19 cellular contexts compared by ENCODE assay signal in the genomic region with DNA sequence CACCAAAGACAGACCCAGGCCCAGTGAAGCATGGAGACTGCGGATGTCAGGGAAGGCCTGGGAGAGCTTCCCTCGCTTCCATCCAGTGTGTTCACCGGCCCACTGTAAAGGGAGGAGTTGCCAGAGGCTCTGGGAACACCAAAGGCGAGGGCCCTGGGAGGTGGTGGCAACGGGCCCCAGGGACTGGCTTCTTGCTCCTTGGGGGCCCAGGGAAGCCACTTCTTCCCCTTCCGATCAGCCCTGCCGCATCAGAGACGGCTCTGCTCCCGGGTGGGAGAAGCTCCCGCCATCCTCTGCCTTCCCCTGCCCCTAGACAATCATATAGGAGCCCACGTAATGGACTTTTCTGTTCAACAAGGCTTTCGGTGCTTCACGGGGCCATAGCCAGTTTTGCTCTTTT.
A peak's percentile ranks its signal among the peaks of the same experiment; 100 is the strongest.
DNase-seq lines count a peak whose midpoint lies in the region; ATAC-seq lines count a peak whose summit lies in the region.
"Had no signal": no experiment of that assay in that cellular context is flagged by ENCODE, and none has a peak within 500 bp of the region (broad histone marks: within the 10 kb centered on the region; RNA-seq: fewer than 3 reads in every experiment).

No MANE protein-coding gene starts in this region.

- no peak for ATAC-seq in activated CD4-positive, alpha-beta T cell treated with anti-CD3 and anti-CD28 coated beads for 36 hours
- ATAC-seq in stimulated activated naive B cell treated with anti-CD40 and anti-IgM and Interleukin-4, amounts not matched to agents 10 μg/mL and 1 μg/mL and 100 μg/mL, for 72 hours (replicated peaks), result no peak

- no peak overlapping the region for H3K4me3 Mint-ChIP-seq in activated CD4-positive, alpha-beta T cell treated with anti-CD3 and anti-CD28 coated beads for 36 hours
- H3K4me3 Mint-ChIP-seq in activated naive CD4-positive, alpha-beta T cell treated with anti-CD3 and anti-CD28 coated beads, Interleukin-2, amount 10 ng/mL, durations not matched to agents 7 days and 5 days, result no peak overlapping the region
- H3K4me3 Mint-ChIP-seq in stimulated activated naive B cell treated with anti-CD40 and anti-IgM and Interleukin-4, amounts not matched to agents 10 μg/mL and 1 μg/mL and 100 μg/mL, for 72 hours, result no peak overlapping the region
- H3K4me3 Mint-ChIP-seq: HFFc6 had no signal

- H3K9me3 Mint-ChIP-seq in activated CD4-positive, alpha-beta T cell treated with anti-CD3 and anti-CD28 coated beads for 36 hours (ENCODE audit: low read depth), result no peaks in the 10 kb centered on the region
- no peaks in the 10 kb centered on the region for H3K9me3 Mint-ChIP-seq in activated naive CD4-positive, alpha-beta T cell treated with anti-CD3 and anti-CD28 coated beads, Interleukin-2, amount 10 ng/mL, durations not matched to agents 7 days and 5 days
- H3K9me3 Mint-ChIP-seq in stimulated activated naive B cell treated with anti-CD40 and anti-IgM and Interleukin-4, amounts not matched to agents 10 μg/mL and 1 μg/mL and 100 μg/mL, for 72 hours, result peaks cover 1 to 7% of the 10 kb centered on the region in 2 donors
- H3K9me3 Mint-ChIP-seq: HFFc6 had no signal

- CTCF ChIA-PET in activated CD4-positive, alpha-beta T cell treated with anti-CD3 and anti-CD28 coated beads for 36 hours (lab: Charles Lee), result interaction anchor here (0.5 to 7.4 kb wide), 3 partner anchors 45 to 357 kb away, joined by 3 to 131 read pairs (median 3); no protein-coding TSS in a partner anchor
- CTCF ChIA-PET in activated naive CD4-positive, alpha-beta T cell treated with anti-CD3 and anti-CD28 coated beads, Interleukin-2, amount 10 ng/mL, durations not matched to agents 7 days and 5 days (lab: Charles Lee), result interaction anchor here (12.9 to 13.8 kb wide), 2 partner anchors 48 to 123 kb away, joined by 212 to 328 read pairs; no protein-coding TSS in a partner anchor

- H3K27me3 Mint-ChIP-seq in activated CD4-positive, alpha-beta T cell treated with anti-CD3 and anti-CD28 coated beads for 36 hours, result no peaks in the 10 kb centered on the region
- no peaks in the 10 kb centered on the region for H3K27me3 Mint-ChIP-seq in activated naive CD4-positive, alpha-beta T cell treated with anti-CD3 and anti-CD28 coated beads, Interleukin-2, amount 10 ng/mL, durations not matched to agents 7 days and 5 days
- no peaks in the 10 kb centered on the region for H3K27me3 Mint-ChIP-seq in stimulated activated naive B cell treated with anti-CD40 and anti-IgM and Interleukin-4, amounts not matched to agents 10 μg/mL and 1 μg/mL and 100 μg/mL, for 72 hours

- H3K27ac Mint-ChIP-seq in activated CD4-positive, alpha-beta T cell treated with anti-CD3 and anti-CD28 coated beads for 36 hours, result no peak overlapping the region
- no peak overlapping the region for H3K27ac Mint-ChIP-seq in activated naive CD4-positive, alpha-beta T cell treated with anti-CD3 and anti-CD28 coated beads, Interleukin-2, amount 10 ng/mL, durations not matched to agents 7 days and 5 days
- peak overlapping the region; percentile 56 for H3K27ac Mint-ChIP-seq in stimulated activated naive B cell treated with anti-CD40 and anti-IgM and Interleukin-4, amounts not matched to agents 10 μg/mL and 1 μg/mL and 100 μg/mL, for 72 hours
- H3K27ac Mint-ChIP-seq: HFFc6 had no signal

- POLR2A ChIA-PET in activated CD4-positive, alpha-beta T cell treated with anti-CD3 and anti-CD28 coated beads for 36 hours (lab: Charles Lee), result interaction anchor here (0.7 kb wide), 1 partner anchor 119 kb away, joined by 3 read pairs; no protein-coding TSS in a partner anchor

- peak; percentile 5 for DNase-seq in activated CD4-positive, alpha-beta T cell treated with anti-CD3 and anti-CD28 coated beads for 1 hour
- DNase-seq in activated CD4-positive, alpha-beta T cell treated with anti-CD3 and anti-CD28 coated beads for 36 hours, result no peak
- peak; percentile 14 for DNase-seq in activated naive CD4-positive, alpha-beta T cell treated with anti-CD3 and anti-CD28 coated beads, Interleukin-2, amount 10 ng/mL, durations not matched to agents 7 days and 5 days
- DNase-seq in activated naive CD4-positive, alpha-beta T cell treated with anti-CD3 and anti-CD28 coated beads, Interleukin-2, amount 50 U/mL, for 16 hours, result no peak
- peak; percentile 73 for DNase-seq in mesenteric fat pad (ENCODE audit: low spot score)
- DNase-seq in stimulated activated naive B cell treated with anti-CD40 and anti-IgM and Interleukin-4, amounts not matched to agents 10 μg/mL and 1 μg/mL and 100 μg/mL, for 72 hours, result no peak
- no peak for DNase-seq in stimulated activated naive CD4-positive, alpha-beta T cell (lab: John Stamatoyannopoulos, UW)
- no peak for DNase-seq in DMS114 treated with DMSO at 0.1 percent for 48 hours (lab: John Stamatoyannopoulos, UW; ENCODE audit: unreplicated experiment)
- DNase-seq: BE2C, DMS 273 treated with DMSO at 0.1 percent for 48 hours, GOT3, HFFc6, KBM-7, MV-4-11, NCI-H1417 treated with DMSO at 0.1 percent for 48 hours, NCI-H1930, NCI-H2171 treated with DMSO at 0.1 percent for 48 hours, NCI-H774, RPMI8226 had no signal

- H3K4me1 Mint-ChIP-seq in activated CD4-positive, alpha-beta T cell treated with anti-CD3 and anti-CD28 coated beads for 36 hours, result peaks cover 40% of the 10 kb centered on the region
- peaks cover 34% of the 10 kb centered on the region for H3K4me1 Mint-ChIP-seq in activated naive CD4-positive, alpha-beta T cell treated with anti-CD3 and anti-CD28 coated beads, Interleukin-2, amount 10 ng/mL, durations not matched to agents 7 days and 5 days
- H3K4me1 Mint-ChIP-seq in stimulated activated naive B cell treated with anti-CD40 and anti-IgM and Interleukin-4, amounts not matched to agents 10 μg/mL and 1 μg/mL and 100 μg/mL, for 72 hours, result peaks cover 49 to 87% of the 10 kb centered on the region in 2 donors

- H3K36me3 Mint-ChIP-seq in activated CD4-positive, alpha-beta T cell treated with anti-CD3 and anti-CD28 coated beads for 36 hours (ENCODE audit: low read depth), result peaks cover 21% of the 10 kb centered on the region
- H3K36me3 Mint-ChIP-seq in activated naive CD4-positive, alpha-beta T cell treated with anti-CD3 and anti-CD28 coated beads, Interleukin-2, amount 10 ng/mL, durations not matched to agents 7 days and 5 days, result peaks cover 18% of the 10 kb centered on the region
- peaks cover 22 to 31% of the 10 kb centered on the region in 2 donors for H3K36me3 Mint-ChIP-seq in stimulated activated naive B cell treated with anti-CD40 and anti-IgM and Interleukin-4, amounts not matched to agents 10 μg/mL and 1 μg/mL and 100 μg/mL, for 72 hours

- intact Hi-C loops in activated CD4-positive, alpha-beta T cell treated with anti-CD3 and anti-CD28 coated beads for 36 hours (cut with DNase I, micrococcal nuclease), result no loop called here

Comparison
In these comparisons a context has a peak if more than half of its experiments do, and no peak if none do; other contexts are left out.
1. DNase-seq: peak in activated CD4-positive, alpha-beta T cell treated with anti-CD3 and anti-CD28 coated beads for 1 hour (single experiment), activated naive CD4-positive, alpha-beta T cell treated with anti-CD3 and anti-CD28 coated beads, Interleukin-2, amount 10 ng/mL, durations not matched to agents 7 days and 5 days (single experiment) and mesenteric fat pad (single experiment); none in activated CD4-positive, alpha-beta T cell treated with anti-CD3 and anti-CD28 coated beads for 36 hours (single experiment), activated naive CD4-positive, alpha-beta T cell treated with anti-CD3 and anti-CD28 coated beads, Interleukin-2, amount 50 U/mL, for 16 hours (single experiment), stimulated activated naive B cell treated with anti-CD40 and anti-IgM and Interleukin-4, amounts not matched to agents 10 μg/mL and 1 μg/mL and 100 μg/mL, for 72 hours (single experiment), stimulated activated naive CD4-positive, alpha-beta T cell (0 of 6) and DMS114 treated with DMSO at 0.1 percent for 48 hours (single experiment).